Comparison of ENCODE assay signal across 10 cellular contexts in genomic region chr10:33277135-33277536, GRCh38. TPM values are rescaled to one million over a fixed set of nuclear protein-coding genes. Genes with fewer than 3 reads are reported as not detected.
A peak's percentile ranks its signal among the peaks of the same experiment; 100 is the strongest.
DNase-seq lines count a peak whose midpoint lies in the region; ATAC-seq and TF ChIP-seq lines count a peak whose summit lies in the region.
"Had no signal": no experiment of that assay in that cellular context is flagged by ENCODE, and none has a peak within 500 bp of the region (broad histone marks: within the 10 kb centered on the region; RNA-seq: fewer than 3 reads in every experiment).

No MANE protein-coding gene starts in this region.

- no peak for TF ChIP-seq POLR2A in sigmoid colon (IDR thresholded peaks at IDR 0.05)

- H3K36me3 ChIP-seq in heart right ventricle = peaks cover 0 to 60% (median 0%) of the 10 kb centered on the region in 9 donors
- no peaks in the 10 kb centered on the region for H3K36me3 ChIP-seq in sigmoid colon

- ATAC-seq in SK-N-SH treated with all-trans-retinoic acid at 6 μM for 48 hours = peak; percentile 5; the same call in 1 of the 3 replicates
- peak; percentile 46 to 75 (median 62) for ATAC-seq in heart right ventricle
- no peak for ATAC-seq in HG02763 (IDR thresholded peaks at IDR 0.05; ENCODE audit: unreplicated experiment)
- no peak for ATAC-seq in GM19023 (IDR thresholded peaks at IDR 0.05; ENCODE audit: unreplicated experiment)

- DNase-seq in ELR (ENCODE audit: low read depth) (peak; percentile 81), heart right ventricle (peak; percentile 67 to 90), sigmoid colon (peak; percentile 80), NCI-H1436 treated with DMSO at 0.1 percent for 48 hours (lab: John Stamatoyannopoulos, UW) (no peak), HuH-7.5 (ENCODE audit: low spot score) (no peak)
- DNase-seq: Caco-2, NCI-H2107 had no signal

- H3K9me3 ChIP-seq in heart right ventricle (no peaks in the 10 kb centered on the region), sigmoid colon (no peaks in the 10 kb centered on the region)
- H3K9me3 ChIP-seq: Caco-2 had no signal

- no peak for TF ChIP-seq CTCF in heart right ventricle (IDR thresholded peaks at IDR 0.05)
- no peak for TF ChIP-seq CTCF in sigmoid colon (IDR thresholded peaks at IDR 0.05)

- 32 to 37% methylated on average over 6 of the region's 6 CpGs for WGBS in heart right ventricle, 2 donors
- WGBS in sigmoid colon, 2 donors = 84% methylated on average over 6 of the region's 6 CpGs

- H3K4me3 ChIP-seq in heart right ventricle (no peak overlapping the region), sigmoid colon (no peak overlapping the region)

- H3K4me1 ChIP-seq in heart right ventricle (peaks cover 20 to 100% (median 86%) of the 10 kb centered on the region in 9 donors), sigmoid colon (peaks cover 0 to 51% (median 26%) of the 10 kb centered on the region in 4 donors)

- TF ChIP-seq EP300 in sigmoid colon (IDR thresholded peaks at IDR 0.05) = no peak

- H3K27me3 ChIP-seq in heart right ventricle (no peaks in the 10 kb centered on the region), sigmoid colon (no peaks in the 10 kb centered on the region)

- intact Hi-C loops in heart right ventricle (cut with DNase I) = loop anchor here in 1 of 10 donors (10.0 kb wide), 1 partner anchor 82 kb away; no protein-coding TSS in a partner anchor
- intact Hi-C loops in sigmoid colon (cut with DNase I) = no loop called here

- peak overlapping the region in 9 of 10 donors; percentile 24 to 99 (median 69) for H3K27ac ChIP-seq in heart right ventricle
- H3K27ac ChIP-seq in sigmoid colon = peak overlapping the region in 3 of 4 donors; percentile 24 to 74 (median 49)

TF ChIP-seq in SK-N-SH treated with all-trans-retinoic acid at 6 μM for 48 hours, 23 proteins besides CTCF, POLR2A, EP300 and RAD21:
- 0 out of 2 replicates have a peak, but pooled peaks have one; percentile 15 for TF ChIP-seq ZFP3 (CRISPR knock-in tag; IDR thresholded peaks at IDR 0.05)
- TF ChIP-seq TCF4 (CRISPR knock-in tag; IDR thresholded peaks at IDR 0.05; ENCODE audit: borderline replicate concordance) = peak; percentile 53; the same call in 1 of the 2 replicates
- no peak for TF ChIP-seq POU6F1 (CRISPR knock-in tag; IDR thresholded peaks at IDR 0.05; ENCODE audit: borderline replicate concordance, low read depth)
- no peak for TF ChIP-seq ZFP30 (CRISPR knock-in tag; IDR thresholded peaks at IDR 0.05)
- TF ChIP-seq, protein P1, sequence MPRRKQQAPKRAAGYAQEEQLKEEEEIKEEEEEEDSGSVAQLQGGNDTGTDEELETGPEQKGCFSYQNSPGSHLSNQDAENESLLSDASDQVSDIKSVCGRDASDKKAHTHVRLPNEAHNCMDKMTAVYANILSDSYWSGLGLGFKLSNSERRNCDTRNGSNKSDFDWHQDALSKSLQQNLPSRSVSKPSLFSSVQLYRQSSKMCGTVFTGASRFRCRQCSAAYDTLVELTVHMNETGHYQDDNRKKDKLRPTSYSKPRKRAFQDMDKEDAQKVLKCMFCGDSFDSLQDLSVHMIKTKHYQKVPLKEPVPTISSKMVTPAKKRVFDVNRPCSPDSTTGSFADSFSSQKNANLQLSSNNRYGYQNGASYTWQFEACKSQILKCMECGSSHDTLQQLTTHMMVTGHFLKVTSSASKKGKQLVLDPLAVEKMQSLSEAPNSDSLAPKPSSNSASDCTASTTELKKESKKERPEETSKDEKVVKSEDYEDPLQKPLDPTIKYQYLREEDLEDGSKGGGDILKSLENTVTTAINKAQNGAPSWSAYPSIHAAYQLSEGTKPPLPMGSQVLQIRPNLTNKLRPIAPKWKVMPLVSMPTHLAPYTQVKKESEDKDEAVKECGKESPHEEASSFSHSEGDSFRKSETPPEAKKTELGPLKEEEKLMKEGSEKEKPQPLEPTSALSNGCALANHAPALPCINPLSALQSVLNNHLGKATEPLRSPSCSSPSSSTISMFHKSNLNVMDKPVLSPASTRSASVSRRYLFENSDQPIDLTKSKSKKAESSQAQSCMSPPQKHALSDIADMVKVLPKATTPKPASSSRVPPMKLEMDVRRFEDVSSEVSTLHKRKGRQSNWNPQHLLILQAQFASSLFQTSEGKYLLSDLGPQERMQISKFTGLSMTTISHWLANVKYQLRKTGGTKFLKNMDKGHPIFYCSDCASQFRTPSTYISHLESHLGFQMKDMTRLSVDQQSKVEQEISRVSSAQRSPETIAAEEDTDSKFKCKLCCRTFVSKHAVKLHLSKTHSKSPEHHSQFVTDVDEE (CRISPR knock-in tag; IDR thresholded peaks at IDR 0.05) = no peak
- TF ChIP-seq ZNF565 (CRISPR knock-in tag; conservative IDR thresholded peaks at IDR 0.05; ENCODE audit: low read depth) = no peak
- TF ChIP-seq ISL1 (CRISPR knock-in tag; IDR thresholded peaks at IDR 0.05) = peak; percentile 59
- TF ChIP-seq, protein P2, sequence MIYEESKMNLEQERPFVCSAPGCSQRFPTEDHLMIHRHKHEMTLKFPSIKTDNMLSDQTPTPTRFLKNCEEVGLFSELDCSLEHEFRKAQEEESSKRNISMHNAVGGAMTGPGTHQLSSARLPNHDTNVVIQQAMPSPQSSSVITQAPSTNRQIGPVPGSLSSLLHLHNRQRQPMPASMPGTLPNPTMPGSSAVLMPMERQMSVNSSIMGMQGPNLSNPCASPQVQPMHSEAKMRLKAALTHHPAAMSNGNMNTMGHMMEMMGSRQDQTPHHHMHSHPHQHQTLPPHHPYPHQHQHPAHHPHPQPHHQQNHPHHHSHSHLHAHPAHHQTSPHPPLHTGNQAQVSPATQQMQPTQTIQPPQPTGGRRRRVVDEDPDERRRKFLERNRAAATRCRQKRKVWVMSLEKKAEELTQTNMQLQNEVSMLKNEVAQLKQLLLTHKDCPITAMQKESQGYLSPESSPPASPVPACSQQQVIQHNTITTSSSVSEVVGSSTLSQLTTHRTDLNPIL (CRISPR knock-in tag; IDR thresholded peaks at IDR 0.05; ENCODE audit: low read depth) = no peak
- TF ChIP-seq RARB (CRISPR knock-in tag; IDR thresholded peaks at IDR 0.05) = no peak
- TF ChIP-seq ARNTL (CRISPR knock-in tag; IDR thresholded peaks at IDR 0.05; ENCODE audit: borderline replicate concordance, low read depth) = no peak
- no peak for TF ChIP-seq GLIS3 (CRISPR knock-in tag; IDR thresholded peaks at IDR 0.05)
- TF ChIP-seq ESRRG (CRISPR knock-in tag; IDR thresholded peaks at IDR 0.05) = no peak
TF ChIP-seq in SK-N-SH treated with all-trans-retinoic acid at 6 μM for 48 hours: peak in this region for 3.

RNA-seq across cellular contexts. Expression of gene NRP1, which starts 57.3 kb away (rescaled TPM):
- total RNA-seq in heart right ventricle (100 to 1,000 TPM; 132 to 229 (median 167) TPM), sigmoid colon (10 to 100 TPM; 44.1 to 52.4 (median 46.9) TPM)
- polyA plus RNA-seq in heart right ventricle (10 to 100 TPM; 45.3 to 56.0 TPM), sigmoid colon (10 to 100 TPM in 2 of 3 donors, 1 to 10 TPM in 1; 3.6 to 24.0 (median 18.3) TPM)

Comparison
In these comparisons a context has a peak if more than half of its experiments do, and no peak if none do; other contexts are left out.
1. DNase-seq: peak in ELR (single experiment), heart right ventricle (2 of 2) and sigmoid colon (single experiment); none in NCI-H1436 treated with DMSO at 0.1 percent for 48 hours (single experiment) and HuH-7.5 (single experiment).
2. ATAC-seq: peak in SK-N-SH treated with all-trans-retinoic acid at 6 μM for 48 hours (single experiment) and heart right ventricle (8 of 8); none in HG02763 (single experiment) and GM19023 (single experiment).